Comparison of ENCODE assay signal across 27 cellular contexts in genomic region chr20:17799575-17799974, GRCh38.
"Had no signal": no experiment of that assay in that cellular context is flagged by ENCODE, and none has a peak within 500 bp of the region (broad histone marks: within the 10 kb centered on the region; RNA-seq: fewer than 3 reads in every experiment).

No MANE protein-coding gene starts in this region.

- ATAC-seq: effector memory CD8-positive, alpha-beta T cell; esophagus mucosa; foreskin keratinocyte; gastrocnemius medialis; gastroesophageal sphincter; heart left ventricle; heart right ventricle had no signal

- H3K27me3 ChIP-seq: colonic mucosa, dorsolateral prefrontal cortex, esophagus muscularis mucosa, esophagus squamous epithelium, gastrocnemius medialis, gastroesophageal sphincter, heart left ventricle, heart right ventricle had no signal

- H3K4me1 ChIP-seq: colonic mucosa, foreskin keratinocyte had no signal

- H3K9me3 ChIP-seq: colonic mucosa, esophagus muscularis mucosa, esophagus squamous epithelium, gastrocnemius medialis, gastroesophageal sphincter had no signal

- H3K27ac ChIP-seq: colonic mucosa, coronary artery, dorsolateral prefrontal cortex, epithelial cell of prostate, esophagus muscularis mucosa, esophagus squamous epithelium, foreskin keratinocyte, gastrocnemius medialis, gastroesophageal sphincter, heart left ventricle, heart right ventricle had no signal

- DNase-seq: colonic mucosa; cortex of kidney; dermis blood vessel endothelial cell; dorsolateral prefrontal cortex; effector CD4-positive, alpha-beta T cell; effector CD8-positive, alpha-beta T cell; effector memory CD4-positive, alpha-beta T cell; effector memory CD8-positive, alpha-beta T cell; endodermal cell; esophagus squamous epithelium; foreskin fibroblast; foreskin keratinocyte; foreskin melanocyte; gastrocnemius medialis; glutamatergic neuron; head of caudate nucleus; heart left ventricle; heart right ventricle had no signal

- FAIRE-seq: colon, endometrium, endothelial cell of umbilical vein, frontal cortex had no signal

- H3K36me3 ChIP-seq: colonic mucosa, esophagus muscularis mucosa, esophagus squamous epithelium, gastrocnemius medialis, gastroesophageal sphincter, heart left ventricle, heart right ventricle had no signal

- H3K4me3 ChIP-seq: colonic mucosa, coronary artery, dorsolateral prefrontal cortex, esophagus muscularis mucosa, esophagus squamous epithelium, gastrocnemius medialis, gastroesophageal sphincter, heart left ventricle, heart right ventricle had no signal
